ENCODE assay signal across 1 cellular context in the genomic region with DNA sequence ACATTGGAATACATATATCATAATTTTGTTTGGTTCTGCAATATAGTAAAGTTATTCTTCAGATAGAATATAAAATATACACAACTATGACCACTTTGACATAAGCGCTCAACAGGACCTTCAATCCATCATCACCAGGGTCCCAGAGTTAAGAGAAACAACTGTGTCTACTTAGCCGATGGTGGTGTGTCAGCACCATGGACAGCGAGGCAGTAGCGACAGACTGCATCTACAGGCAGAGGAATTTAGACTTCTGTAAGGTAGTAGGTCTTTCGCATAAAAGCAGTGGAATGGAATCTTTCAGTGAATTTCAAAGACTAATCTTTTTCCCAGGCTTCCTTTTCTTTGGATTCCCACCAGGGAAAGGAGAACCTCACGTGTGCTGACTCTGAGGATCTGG.
TF ChIP-seq lines count a peak whose summit lies in the region.

No MANE protein-coding gene starts in this region.

TF ChIP-seq in SK-N-SH, 30 proteins besides CTCF, POLR2A, EP300 and RAD21 (continued from another document):
- TF ChIP-seq, protein P1, sequence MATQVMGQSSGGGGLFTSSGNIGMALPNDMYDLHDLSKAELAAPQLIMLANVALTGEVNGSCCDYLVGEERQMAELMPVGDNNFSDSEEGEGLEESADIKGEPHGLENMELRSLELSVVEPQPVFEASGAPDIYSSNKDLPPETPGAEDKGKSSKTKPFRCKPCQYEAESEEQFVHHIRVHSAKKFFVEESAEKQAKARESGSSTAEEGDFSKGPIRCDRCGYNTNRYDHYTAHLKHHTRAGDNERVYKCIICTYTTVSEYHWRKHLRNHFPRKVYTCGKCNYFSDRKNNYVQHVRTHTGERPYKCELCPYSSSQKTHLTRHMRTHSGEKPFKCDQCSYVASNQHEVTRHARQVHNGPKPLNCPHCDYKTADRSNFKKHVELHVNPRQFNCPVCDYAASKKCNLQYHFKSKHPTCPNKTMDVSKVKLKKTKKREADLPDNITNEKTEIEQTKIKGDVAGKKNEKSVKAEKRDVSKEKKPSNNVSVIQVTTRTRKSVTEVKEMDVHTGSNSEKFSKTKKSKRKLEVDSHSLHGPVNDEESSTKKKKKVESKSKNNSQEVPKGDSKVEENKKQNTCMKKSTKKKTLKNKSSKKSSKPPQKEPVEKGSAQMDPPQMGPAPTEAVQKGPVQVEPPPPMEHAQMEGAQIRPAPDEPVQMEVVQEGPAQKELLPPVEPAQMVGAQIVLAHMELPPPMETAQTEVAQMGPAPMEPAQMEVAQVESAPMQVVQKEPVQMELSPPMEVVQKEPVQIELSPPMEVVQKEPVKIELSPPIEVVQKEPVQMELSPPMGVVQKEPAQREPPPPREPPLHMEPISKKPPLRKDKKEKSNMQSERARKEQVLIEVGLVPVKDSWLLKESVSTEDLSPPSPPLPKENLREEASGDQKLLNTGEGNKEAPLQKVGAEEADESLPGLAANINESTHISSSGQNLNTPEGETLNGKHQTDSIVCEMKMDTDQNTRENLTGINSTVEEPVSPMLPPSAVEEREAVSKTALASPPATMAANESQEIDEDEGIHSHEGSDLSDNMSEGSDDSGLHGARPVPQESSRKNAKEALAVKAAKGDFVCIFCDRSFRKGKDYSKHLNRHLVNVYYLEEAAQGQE (IDR thresholded peaks at IDR 0.05; ENCODE audit: low read depth, low read length): peak; percentile 100
- TF ChIP-seq TCF12 (IDR thresholded peaks at IDR 0.05) (no peak), MXI1 (IDR thresholded peaks at IDR 0.05; ENCODE audit: low read depth, low read length) (no peak)
